In genomic region chr14:60963761-60964160, GRCh38 we compare ENCODE assay signal across 22 cellular contexts. TPM values are rescaled to one million over a fixed set of nuclear protein-coding genes. Genes with fewer than 3 reads are reported as not detected.
A peak's percentile ranks its signal among the peaks of the same experiment; 100 is the strongest.
DNase-seq lines count a peak whose midpoint lies in the region; ATAC-seq, FAIRE-seq and TF ChIP-seq lines count a peak whose summit lies in the region.
"Had no signal": no experiment of that assay in that cellular context is flagged by ENCODE, and none has a peak within 500 bp of the region (broad histone marks: within the 10 kb centered on the region; RNA-seq: fewer than 3 reads in every experiment).

No MANE protein-coding gene starts in this region.

- H2AK9ac ChIP-seq in IMR-90 (replicated peaks; ENCODE audit: low read depth, low read length, poor library complexity): no peak overlapping the region

- CTCF ChIA-PET in IMR-90 (lab: Yijun Ruan, JAX): no interaction called here

- peak overlapping the region; percentile 21; the same call in 1 of the 2 replicates for H3K4ac ChIP-seq in IMR-90 (ENCODE audit: low read depth, low read length)

- H3K79me1 ChIP-seq in IMR-90 (ENCODE audit: low read depth in 1 of 2, low read length in 2 of 2): peaks cover 15 to 38% of the 10 kb centered on the region in 2 experiments

- TF ChIP-seq CTCF in IMR-90 (conservative IDR thresholded peaks at IDR 0.05; ENCODE audit: low read depth, low read length) (no peak), astrocyte (IDR thresholded peaks at IDR 0.05; ENCODE audit: insufficient read depth, low read depth, low read length) (no peak), osteocyte (IDR thresholded peaks at IDR 0.05) (no peak)

- intact Hi-C loops in IMR-90 (cut with micrococcal nuclease) (no loop called here), left colon (cut with DNase I, micrococcal nuclease) (no loop called here)

- peaks cover 10% of the 10 kb centered on the region for H3K4me1 ChIP-seq in IMR-90 (ENCODE audit: control insufficient read depth, insufficient read depth, low read length)
- no peaks in the 10 kb centered on the region for H3K4me1 ChIP-seq in astrocyte (ENCODE audit: insufficient read depth, low read length)

- in situ Hi-C loops in IMR-90 (cut with MboI; ENCODE audit: low sequenced_read_pairs): no loop called here

- H3K4me1 Mint-ChIP-seq in astrocyte (ENCODE audit: low read depth, unreplicated experiment) (peaks cover 22% of the 10 kb centered on the region), osteocyte (ENCODE audit: unreplicated experiment) (peaks cover 51% of the 10 kb centered on the region)
- H3K4me1 Mint-ChIP-seq in naive thymus-derived CD8-positive, alpha-beta T cell: no peaks in the 10 kb centered on the region
- H3K4me1 Mint-ChIP-seq: CD14-positive monocyte, H9 had no signal

- no peak for ATAC-seq in IMR-90 (ENCODE audit: low read depth)
- ATAC-seq in left colon: peak; percentile 69
- ATAC-seq in naive thymus-derived CD8-positive, alpha-beta T cell: no peak
- no peak for ATAC-seq in GM21619 (IDR thresholded peaks at IDR 0.05; ENCODE audit: unreplicated experiment)
- ATAC-seq: Panc1 had no signal

- H3K27ac ChIP-seq in IMR-90 (ENCODE audit: insufficient read depth, low read length) (no peak overlapping the region; the same call in 1 of the 2 replicates), astrocyte (ENCODE audit: low read depth, low read length) (no peak overlapping the region)
- H3K27ac ChIP-seq: SJCRH30 had no signal

- H3K9ac ChIP-seq in IMR-90 (ENCODE audit: low read depth, low read length): no peak overlapping the region
- no peak overlapping the region for H3K9ac ChIP-seq in astrocyte (ENCODE audit: low read length)

- H2BK15ac ChIP-seq in IMR-90 (ENCODE audit: low read depth, low read length): no peak overlapping the region

- 0 out of 2 replicates have a peak overlapping the region, but pooled peaks have one; percentile 13 for H3K23ac ChIP-seq in IMR-90 (ENCODE audit: low read depth, low read length)

- no peak overlapping the region for H3K56ac ChIP-seq in IMR-90 (ENCODE audit: extremely low read depth, insufficient read depth, low read length)

- no peak for TF ChIP-seq POLR2A in IMR-90 (IDR thresholded peaks at IDR 0.05; ENCODE audit: low read depth, low read length)

- dilution Hi-C loops in IMR-90 (cut with HindIII; ENCODE audit: low sequenced_read_pairs, unreplicated experiment): no loop called here

- BruUV-seq in IMR-90 (replicated peaks; lab: Mats Ljungman, UMichigan): no TSS peak

- WGBS in IMR-90 (ENCODE audit: extremely low coverage in 2 of 2, insufficient read length in 1 of 2), 2 experiments: no CpG with 5 or more reads among the region's 2 CpGs

- H3K4me3 ChIP-seq in IMR-90 (ENCODE audit: insufficient read depth, low read depth, low read length) (no peak overlapping the region), astrocyte (ENCODE audit: insufficient read depth, low read depth, low read length) (no peak overlapping the region)
- H3K4me3 ChIP-seq: SJCRH30 had no signal

- H2BK120ac ChIP-seq in IMR-90 (ENCODE audit: low read depth, low read length): peak overlapping the region; percentile 6; the same call in 1 of the 2 replicates

- H3K9me3 ChIP-seq in IMR-90 (ENCODE audit: control insufficient read depth, insufficient read depth, low read length): peaks cover 7% of the 10 kb centered on the region
- peaks cover 2% of the 10 kb centered on the region for H3K9me3 ChIP-seq in astrocyte (ENCODE audit: insufficient read depth, low read depth, low read length)
- H3K9me3 ChIP-seq: SJCRH30 had no signal

- H4K8ac ChIP-seq in IMR-90 (ENCODE audit: low read depth in 2 of 2, low read length in 2 of 2): no peak overlapping the region

- peak overlapping the region; percentile 92 for H2BK5ac ChIP-seq in IMR-90 (ENCODE audit: low read depth, low read length, poor library complexity, severe bottlenecking)

- H2AFZ ChIP-seq in IMR-90 (replicated peaks; ENCODE audit: low read length, poor library complexity) (no peak overlapping the region), astrocyte (ENCODE audit: low read depth, low read length) (no peak overlapping the region)

- H4K20me1 ChIP-seq in IMR-90 (ENCODE audit: insufficient read depth, low read length) (no peaks in the 10 kb centered on the region; the same call in 1 of the 2 replicates), astrocyte (ENCODE audit: insufficient read depth, low read length) (no peaks in the 10 kb centered on the region)

- peak overlapping the region; percentile 25; the same call in 1 of the 2 replicates for H3K18ac ChIP-seq in IMR-90 (ENCODE audit: low read depth, low read length)

- POLR2A ChIA-PET in IMR-90 (lab: Charles Lee; ENCODE audit: unreplicated experiment): no interaction called here
- POLR2A ChIA-PET in naive thymus-derived CD8-positive, alpha-beta T cell (lab: Charles Lee): no interaction called here

- no peak overlapping the region for H2BK20ac ChIP-seq in IMR-90 (ENCODE audit: low read depth, low read length)

- H4K5ac ChIP-seq in IMR-90 (ENCODE audit: low read depth, low read length): no peak overlapping the region; the same call in 1 of the 2 replicates

- no peaks in the 10 kb centered on the region for H3K36me3 ChIP-seq in IMR-90 (ENCODE audit: control insufficient read depth, insufficient read depth, low read length)
- no peaks in the 10 kb centered on the region for H3K36me3 ChIP-seq in astrocyte (ENCODE audit: insufficient read depth, low read length)

- FAIRE-seq in astrocyte (lab: Jason Lieb, UNC): no peak

- H3K27me3 Mint-ChIP-seq in astrocyte (ENCODE audit: low read depth, unreplicated experiment) (no peaks in the 10 kb centered on the region), osteocyte (ENCODE audit: unreplicated experiment) (no peaks in the 10 kb centered on the region)
- no peaks in the 10 kb centered on the region for H3K27me3 Mint-ChIP-seq in naive thymus-derived CD8-positive, alpha-beta T cell

- no peak overlapping the region for H4K91ac ChIP-seq in IMR-90 (ENCODE audit: insufficient read depth, low read depth, low read length)

- H3K4me2 ChIP-seq in IMR-90 (ENCODE audit: low read depth, low read length) (no peak overlapping the region), astrocyte (ENCODE audit: low read length) (no peak overlapping the region)

- no peaks in the 10 kb centered on the region for H3K9me3 Mint-ChIP-seq in astrocyte (ENCODE audit: unreplicated experiment)
- H3K9me3 Mint-ChIP-seq in osteocyte (ENCODE audit: unreplicated experiment): peaks cover 11% of the 10 kb centered on the region
- peaks cover 0 to 22% (median 13%) of the 10 kb centered on the region in 9 donors for H3K9me3 Mint-ChIP-seq in naive thymus-derived CD8-positive, alpha-beta T cell

- no peak overlapping the region for H3K14ac ChIP-seq in IMR-90 (replicated peaks; ENCODE audit: low read depth, low read length)

- H3K4me3 Mint-ChIP-seq in astrocyte (ENCODE audit: unreplicated experiment): no peak overlapping the region
- no peak overlapping the region for H3K4me3 Mint-ChIP-seq in osteocyte (ENCODE audit: unreplicated experiment)
- no peak overlapping the region for H3K4me3 Mint-ChIP-seq in naive thymus-derived CD8-positive, alpha-beta T cell
- H3K4me3 Mint-ChIP-seq: CD14-positive monocyte, H9 had no signal

- no peaks in the 10 kb centered on the region for H3K27me3 ChIP-seq in IMR-90 (ENCODE audit: control insufficient read depth, insufficient read depth, low read length)
- no peaks in the 10 kb centered on the region for H3K27me3 ChIP-seq in astrocyte (ENCODE audit: insufficient read depth, low read length)
- H3K27me3 ChIP-seq: SJCRH30 had no signal

- DNase-seq in IMR-90: no peak
- DNase-seq in astrocyte (ENCODE audit: low read depth): no peak
- no peak for DNase-seq in left colon
- DNase-seq in osteocyte (ENCODE audit: extremely low spot score, unreplicated experiment): no peak
- DNase-seq in naive thymus-derived CD8-positive, alpha-beta T cell: no peak
- no peak for DNase-seq in NCI-H82 (lab: John Stamatoyannopoulos, UW)
- no peak for DNase-seq in NCI-H748 treated with DMSO at 0.1 percent for 48 hours (lab: John Stamatoyannopoulos, UW)
- DNase-seq: AML-193, COR-L47, DMS 273 treated with DMSO at 0.1 percent for 48 hours, GDM1, H9, Kasumi-1, MM.1S, NCI-H1092, NCI-H1436 treated with DMSO at 0.1 percent for 48 hours, NCI-H2029, NCI-H2171, SJCRH30 had no signal

- H3K27ac Mint-ChIP-seq in astrocyte (ENCODE audit: unreplicated experiment) (peak overlapping the region; percentile 66), osteocyte (ENCODE audit: unreplicated experiment) (peak overlapping the region; percentile 75)
- no peak overlapping the region for H3K27ac Mint-ChIP-seq in naive thymus-derived CD8-positive, alpha-beta T cell
- H3K27ac Mint-ChIP-seq: CD14-positive monocyte had no signal

- H3K36me3 Mint-ChIP-seq in astrocyte (ENCODE audit: low read depth, unreplicated experiment): peaks cover 12% of the 10 kb centered on the region
- peaks cover 26% of the 10 kb centered on the region for H3K36me3 Mint-ChIP-seq in osteocyte (ENCODE audit: unreplicated experiment)
- H3K36me3 Mint-ChIP-seq in naive thymus-derived CD8-positive, alpha-beta T cell: peaks cover 12 to 22% (median 20%) of the 10 kb centered on the region in 3 donors

- no peak overlapping the region for H2AK5ac ChIP-seq in IMR-90 (ENCODE audit: low read depth, low read length)

- H3K79me2 ChIP-seq in astrocyte (ENCODE audit: insufficient read depth, low read length): peaks cover 5% of the 10 kb centered on the region

- no peaks in the 10 kb centered on the region for H3K9me1 ChIP-seq in IMR-90 (ENCODE audit: insufficient read depth, low read length)

- TF ChIP-seq RAD21 in IMR-90 (IDR thresholded peaks at IDR 0.05; ENCODE audit: low read length): no peak

TF ChIP-seq in IMR-90, 13 proteins besides CTCF, POLR2A, EP300 and RAD21 (continues in another document):
- no peak for TF ChIP-seq FOS (IDR thresholded peaks at IDR 0.05; ENCODE audit: low read depth, low read length)
- no peak for TF ChIP-seq MAFK (IDR thresholded peaks at IDR 0.05; ENCODE audit: low read depth, low read length)

RNA-seq across cellular contexts. Expression of gene TRMT5, which starts 17.1 kb away (rescaled TPM):
- total RNA-seq in IMR-90 (2012; rRNA removed) (10.4 and 15.6 TPM in 2 replicates), astrocyte (14.1 and 14.8 TPM in 2 replicates), left colon (1 to 10 TPM; 8.3 to 9.5 TPM), osteocyte (15.8 and 17.0 TPM in 2 replicates)
- polyA plus RNA-seq in IMR-90 (2012; rRNA removed): 4.0 and 5.0 TPM in 2 replicates
- 0.90 and 2.0 TPM in 2 replicates for polyA plus RNA-seq in IMR-90 (2012; cell fraction: cytosol; rRNA removed)
- 0.46 and 3.1 TPM in 2 replicates for polyA plus RNA-seq in IMR-90 (2012; cell fraction: nucleus; rRNA removed; ENCODE audit: low replicate concordance)
- total RNA-seq in naive thymus-derived CD8-positive, alpha-beta T cell: 10 to 100 TPM; 10.8 to 12.6 TPM
- polyA plus RNA-seq in naive thymus-derived CD8-positive, alpha-beta T cell: 1 to 10 TPM; 2.5 to 7.6 (median 3.8) TPM

RNA-seq across cellular contexts. Expression of gene SLC38A6, which starts 17.3 kb away (rescaled TPM):
- total RNA-seq in IMR-90 (2012; rRNA removed) (18.3 and 38.9 TPM in 2 replicates), astrocyte (13.8 and 14.9 TPM in 2 replicates), left colon (1 to 10 TPM; 6.2 to 9.4 TPM), osteocyte (61.9 and 63.9 TPM in 2 replicates)
- polyA plus RNA-seq in IMR-90 (2012; rRNA removed): 12.1 and 15.5 TPM in 2 replicates
- 3.2 and 5.1 TPM in 2 replicates for polyA plus RNA-seq in IMR-90 (2012; cell fraction: cytosol; rRNA removed)
- polyA plus RNA-seq in IMR-90 (2012; cell fraction: nucleus; rRNA removed; ENCODE audit: low replicate concordance): 10.6 and 31.2 TPM in 2 replicates
- total RNA-seq in naive thymus-derived CD8-positive, alpha-beta T cell: 10 to 100 TPM; 14.0 to 15.7 TPM
- 1 to 10 TPM; 3.6 to 7.8 (median 7.7) TPM for polyA plus RNA-seq in naive thymus-derived CD8-positive, alpha-beta T cell

Comparison
In these comparisons a context has a peak if more than half of its experiments do, and no peak if none do; other contexts are left out.
1. H3K27ac Mint-ChIP-seq: peak in astrocyte (single experiment) and osteocyte (single experiment); none in naive thymus-derived CD8-positive, alpha-beta T cell (0 of 10).